8 cellular contexts compared by ENCODE assay signal in the genomic region with DNA sequence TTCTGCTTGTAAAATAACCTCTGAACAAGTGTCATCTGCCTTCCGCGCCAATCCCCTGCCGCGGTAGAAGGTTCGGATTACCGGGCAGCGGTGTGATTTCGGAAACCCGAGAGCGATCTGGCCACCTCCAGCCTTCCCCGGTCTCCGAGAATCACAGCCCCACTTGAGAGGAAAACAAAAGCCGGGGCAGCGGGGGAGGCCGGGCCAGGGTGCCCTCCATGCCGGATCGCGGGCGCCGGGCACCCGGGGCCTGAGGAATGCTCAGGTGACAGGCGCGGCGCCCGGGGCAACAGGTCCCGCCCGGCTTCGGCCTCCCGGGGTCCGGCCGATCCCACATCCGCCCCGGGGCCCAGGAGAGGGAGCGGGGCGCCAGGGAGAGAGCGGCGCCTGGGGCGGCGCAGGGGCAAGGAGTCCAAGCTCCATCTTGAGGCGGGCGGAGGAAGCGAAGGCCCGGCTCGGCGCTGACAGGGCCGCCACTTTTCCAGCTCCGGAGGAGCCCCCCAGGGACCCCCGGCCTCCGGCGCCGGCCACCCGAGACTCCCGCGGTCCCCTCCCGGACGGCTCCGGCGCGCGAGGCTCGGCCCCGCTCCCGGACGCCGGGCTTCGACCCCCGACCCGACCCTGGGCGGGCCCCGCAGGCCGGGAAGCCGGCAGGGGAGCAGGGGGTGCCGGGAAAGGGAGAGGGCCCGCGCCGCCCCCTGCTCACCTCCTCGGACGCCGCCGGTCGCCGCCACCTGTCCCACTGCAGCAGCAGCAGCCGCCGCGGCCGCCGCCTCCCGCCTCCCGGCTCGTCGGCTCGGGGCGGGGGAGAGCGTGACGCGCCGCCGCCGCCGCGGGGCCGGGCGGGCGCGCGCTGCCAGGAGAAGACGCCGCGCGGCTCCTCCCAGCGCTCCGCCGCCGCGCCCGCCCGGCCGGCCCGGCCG. TPM values are rescaled to one million over a fixed set of nuclear protein-coding genes. Genes with fewer than 3 reads are reported as not detected.
DNase-seq lines count a peak whose midpoint lies in the region; ATAC-seq and TF ChIP-seq lines count a peak whose summit lies in the region.

A gene (minus strand): TSS at position 855 of the 923 bp plus-strand sequence. CDS start 42,217 bp downstream, outside the sequence.

- peak; percentile 80 for DNase-seq in AG10803 (ENCODE audit: low read depth)
- DNase-seq in NOMO-1 treated with dmso at 0.1 percent for 144 hours (lab: John Stamatoyannopoulos, UW; ENCODE audit: unreplicated experiment) = peak; percentile 54
- DNase-seq in activated T-cell treated with anti-CD3 and anti-CD28 coated beads, Interleukin-2, amount 50 U/mL, for 24 hours = peak; percentile 80
- DNase-seq in myocyte (ENCODE audit: low read depth) = peak; percentile 80
- peak; percentile 72 for DNase-seq in stomach

- H3K36me3 Mint-ChIP-seq in activated T-cell treated with anti-CD3 and anti-CD28 coated beads, Interleukin-2, amount 50 U/mL, for 24 hours (ENCODE audit: low read depth) = peaks cover 8% of the 10 kb centered on the region

- H3K27ac Mint-ChIP-seq in activated T-cell treated with anti-CD3 and anti-CD28 coated beads, Interleukin-2, amount 50 U/mL, for 24 hours = peak within 1 kb of the TSS; percentile 95

- H3K36me3 ChIP-seq in stomach = peaks cover 0 to 2% (median under 1%) of the 10 kb centered on the region in 4 donors

- no peaks in the 10 kb centered on the region for H3K9me3 ChIP-seq in stomach

- TF ChIP-seq POLR2A in stomach (IDR thresholded peaks at IDR 0.05) = no peak

- TF ChIP-seq CTCF in AG10803 (conservative IDR thresholded peaks at IDR 0.05; ENCODE audit: low read length) (peak; percentile 37), stomach (IDR thresholded peaks at IDR 0.05) (peak in 4 of 7 experiments; percentile 6 to 47 (median 24))

- H3K4me1 ChIP-seq in stomach = peaks cover 24 to 68% (median 46%) of the 10 kb centered on the region in 4 donors

- H3K27me3 ChIP-seq in stomach = no peaks in the 10 kb centered on the region

- peak within 1 kb of the TSS; percentile 90 for H3K4me3 Mint-ChIP-seq in activated T-cell treated with anti-CD3 and anti-CD28 coated beads, Interleukin-2, amount 50 U/mL, for 24 hours

- peak; percentile 36 for ATAC-seq in GM18858 (IDR thresholded peaks at IDR 0.05; ENCODE audit: unreplicated experiment)
- peak; percentile 59 for ATAC-seq in HG03108 (IDR thresholded peaks at IDR 0.05; ENCODE audit: unreplicated experiment)
- peak; percentile 72 for ATAC-seq in esophagus mucosa

- intact Hi-C loops in stomach (cut with DNase I; ENCODE audit: low total_unique reads) = no loop called here

- H3K27ac ChIP-seq in stomach = peak within 1 kb of the TSS; percentile 92 to 100 (median 99)

- TF ChIP-seq EP300 in stomach (IDR thresholded peaks at IDR 0.05) = no peak

- H3K9me3 Mint-ChIP-seq in activated T-cell treated with anti-CD3 and anti-CD28 coated beads, Interleukin-2, amount 50 U/mL, for 24 hours = no peaks in the 10 kb centered on the region

- H3K4me1 Mint-ChIP-seq in activated T-cell treated with anti-CD3 and anti-CD28 coated beads, Interleukin-2, amount 50 U/mL, for 24 hours (ENCODE audit: low read depth) = peaks cover 42% of the 10 kb centered on the region

- H3K27me3 Mint-ChIP-seq in activated T-cell treated with anti-CD3 and anti-CD28 coated beads, Interleukin-2, amount 50 U/mL, for 24 hours = no peaks in the 10 kb centered on the region

- WGBS in stomach, 5 donors = 0 to 1% (median 0%) methylated on average over 40 to 118 of the region's 120 CpGs

- H3K4me3 ChIP-seq in AG10803 (ENCODE audit: low read length) (peak within 1 kb of the TSS; percentile 84), stomach (peak within 1 kb of the TSS; percentile 63 to 96 (median 85))

RNA-seq across cellular contexts. Expression of the gene that starts here (rescaled TPM):
- 132 TPM for total RNA-seq in esophagus mucosa
- 51.2 and 52.2 TPM in 2 replicates for total RNA-seq in myocyte
- polyA plus RNA-seq in myocyte (2012) = 36.1 TPM
- total RNA-seq in stomach = 100 to 1,000 TPM in 1 of 5 donors, 10 to 100 TPM in 4; 66.6 to 133 (median 87.5) TPM
- polyA plus RNA-seq in stomach = 10 to 100 TPM; 16.0 to 16.7 (median 16.2) TPM

Comparison
In these comparisons a context has a peak if more than half of its experiments do, and no peak if none do; other contexts are left out.
1. Peak in every context shown above with its lines: DNase-seq, ATAC-seq, H3K4me3 ChIP-seq and H3K27ac ChIP-seq.